In the genomic region with DNA sequence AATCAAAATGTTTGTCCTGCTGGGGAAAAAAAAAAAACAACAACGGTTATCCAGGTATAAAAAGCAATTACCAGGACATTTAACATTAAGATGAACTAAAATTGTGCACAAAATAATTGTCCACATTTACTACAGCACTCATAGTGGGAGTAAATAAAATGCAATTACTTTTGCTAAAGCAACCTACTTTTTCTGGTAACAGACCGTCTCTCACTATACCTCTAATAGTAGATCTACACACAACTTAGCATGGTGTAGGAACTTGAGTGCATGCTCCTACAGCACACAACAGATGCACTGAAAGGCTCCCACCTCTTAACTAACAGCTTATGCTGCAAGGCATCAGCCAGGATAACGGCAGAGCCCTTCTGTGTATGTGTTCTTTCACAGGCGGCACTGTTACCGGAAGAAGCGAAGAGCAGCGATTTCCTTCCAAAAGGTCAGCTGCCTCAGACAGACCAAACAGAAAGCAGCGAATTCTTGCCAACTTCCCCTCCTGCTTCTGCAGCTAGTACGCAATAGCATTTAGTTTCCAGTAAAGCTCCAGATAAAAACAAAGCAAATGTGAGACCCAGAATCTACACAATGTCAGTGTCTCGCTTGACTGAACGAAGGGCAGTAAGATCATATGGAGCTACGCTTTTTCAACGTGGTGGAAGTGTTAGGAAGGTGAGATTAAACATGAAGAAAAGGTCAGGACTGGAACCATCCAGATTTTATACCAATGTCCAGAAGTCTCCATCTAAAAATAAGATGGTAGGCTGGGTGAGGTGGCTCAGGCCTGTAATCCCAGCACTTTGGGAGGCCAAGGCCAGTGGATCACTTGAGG, we compare ENCODE assay signal across 8 cellular contexts. TPM values are rescaled to one million over a fixed set of nuclear protein-coding genes. Genes with fewer than 3 reads are reported as not detected.
DNase-seq lines count a peak whose midpoint lies in the region; ATAC-seq and TF ChIP-seq lines count a peak whose summit lies in the region.

No MANE protein-coding gene starts in this region.

- peak overlapping the region; percentile 92 to 96 for H3K4me3 Mint-ChIP-seq in activated T-cell treated with anti-CD3 and anti-CD28 coated beads, Interleukin-2, amount 50 U/mL, for 72 hours

- H3K4me3 ChIP-seq in OCI-LY3 (ENCODE audit: low read length) (peak overlapping the region; percentile 75), fibroblast of pulmonary artery (replicated peaks; ENCODE audit: low read depth, low read length) (peak overlapping the region; percentile 47)

- H3K9me3 Mint-ChIP-seq in activated T-cell treated with anti-CD3 and anti-CD28 coated beads, Interleukin-2, amount 50 U/mL, for 72 hours: no peaks in the 10 kb centered on the region

- H3K36me3 ChIP-seq in OCI-LY3 (replicated peaks; ENCODE audit: low read depth, low read length): peaks cover 15% of the 10 kb centered on the region

- H4K20me1 ChIP-seq in OCI-LY3 (ENCODE audit: insufficient read depth, low read length): peaks cover 69% of the 10 kb centered on the region

- DNase-seq in activated T-cell treated with anti-CD3 and anti-CD28 coated beads, Interleukin-2, amount 50 U/mL, for 72 hours: peak; percentile 79 to 80
- peak; percentile 98 for DNase-seq in fibroblast of pulmonary artery (ENCODE audit: low read depth)
- DNase-seq in nucleus accumbens (lab: John Stamatoyannopoulos, UW): peak in 54 of 56 donors; percentile 8 to 89 (median 73)
- peak; percentile 81 for DNase-seq in stromal cell of bone marrow (ENCODE audit: low read depth)
- no peak for DNase-seq in NCI-H510A treated with DMSO at 0.1 percent for 48 hours (lab: John Stamatoyannopoulos, UW)

- H3K27me3 ChIP-seq in OCI-LY3 (ENCODE audit: low read depth, low read length): no peaks in the 10 kb centered on the region

- peak overlapping the region; percentile 73 for H3K27ac ChIP-seq in OCI-LY3 (ENCODE audit: low read length)

- peaks cover 3 to 14% of the 10 kb centered on the region in 2 donors for H3K36me3 Mint-ChIP-seq in activated T-cell treated with anti-CD3 and anti-CD28 coated beads, Interleukin-2, amount 50 U/mL, for 72 hours (ENCODE audit: insufficient read depth in 2 of 2)

- peaks cover 91% of the 10 kb centered on the region for H3K79me2 ChIP-seq in OCI-LY3 (ENCODE audit: low read length)

- peak; percentile 64 for ATAC-seq in GM18502 (IDR thresholded peaks at IDR 0.05; ENCODE audit: poor library complexity, unreplicated experiment)
- ATAC-seq in HG03095 (IDR thresholded peaks at IDR 0.05; ENCODE audit: unreplicated experiment): peak; percentile 77
- peak; percentile 76 to 77 for ATAC-seq in activated T-cell treated with anti-CD3 and anti-CD28 coated beads, Interleukin-2, amount 50 U/mL, for 72 hours (replicated peaks in 1 of 2)

- H3K9me3 ChIP-seq in OCI-LY3 (ENCODE audit: insufficient read depth, low read length): no peaks in the 10 kb centered on the region

- H3K27ac Mint-ChIP-seq in activated T-cell treated with anti-CD3 and anti-CD28 coated beads, Interleukin-2, amount 50 U/mL, for 72 hours: peak overlapping the region; percentile 99

- H3K4me1 Mint-ChIP-seq in activated T-cell treated with anti-CD3 and anti-CD28 coated beads, Interleukin-2, amount 50 U/mL, for 72 hours (ENCODE audit: low read depth): peaks cover 85% of the 10 kb centered on the region

- peaks cover 19% of the 10 kb centered on the region for H3K4me1 ChIP-seq in OCI-LY3 (ENCODE audit: low read length)

- TF ChIP-seq CTCF in OCI-LY3 (IDR thresholded peaks at IDR 0.05; ENCODE audit: low read depth, low read length) (no peak), fibroblast of pulmonary artery (IDR thresholded peaks at IDR 0.05; ENCODE audit: low read length, missing control alignments) (no peak)

- peak overlapping the region; percentile 98 for H3K4me2 ChIP-seq in OCI-LY3 (ENCODE audit: low read length)

- H2AFZ ChIP-seq in OCI-LY3 (ENCODE audit: low read depth, low read length): no peak overlapping the region

- peak overlapping the region; percentile 56 for H3K9ac ChIP-seq in OCI-LY3 (ENCODE audit: low read length)

- H3K27me3 Mint-ChIP-seq in activated T-cell treated with anti-CD3 and anti-CD28 coated beads, Interleukin-2, amount 50 U/mL, for 72 hours (ENCODE audit: low read depth): no peaks in the 10 kb centered on the region

RNA-seq across cellular contexts. Expression of a gene that starts 27.6 kb away (rescaled TPM):
- total RNA-seq in activated T-cell treated with anti-CD3 and anti-CD28 coated beads, Interleukin-2, amount 50 U/mL, for 72 hours: 100 to 1,000 TPM; 252 to 269 TPM

RNA-seq across cellular contexts. Expression of a gene that starts 39.7 kb away (rescaled TPM):
- total RNA-seq in activated T-cell treated with anti-CD3 and anti-CD28 coated beads, Interleukin-2, amount 50 U/mL, for 72 hours: 100 to 1,000 TPM; 243 to 264 TPM

RNA-seq across cellular contexts. Expression of a gene that starts 54.3 kb away (rescaled TPM):
- total RNA-seq in activated T-cell treated with anti-CD3 and anti-CD28 coated beads, Interleukin-2, amount 50 U/mL, for 72 hours: 10 to 100 TPM; 17.3 to 18.8 TPM
